ENCODE assay signal across 23 cellular contexts in genomic region chr3:53823956-53824320, GRCh38. TPM values are rescaled to one million over a fixed set of nuclear protein-coding genes. Genes with fewer than 3 reads are reported as not detected.
DNase-seq lines count a peak whose midpoint lies in the region; ATAC-seq and TF ChIP-seq lines count a peak whose summit lies in the region.
"Had no signal": no experiment of that assay in that cellular context is flagged by ENCODE, and none has a peak within 500 bp of the region (broad histone marks: within the 10 kb centered on the region; RNA-seq: fewer than 3 reads in every experiment).

No MANE protein-coding gene starts in this region.

- TF ChIP-seq CTCF in stomach (IDR thresholded peaks at IDR 0.05) (no peak), testis (IDR thresholded peaks at IDR 0.05) (no peak)

- POLR2A ChIA-PET in activated CD4-positive, alpha-beta T cell treated with anti-CD3 and anti-CD28 coated beads, Interleukin-2, amount 10 ng/mL, durations not matched to agents 7 days and 5 days (lab: Charles Lee): no interaction called here

- TF ChIP-seq EP300 in stomach (IDR thresholded peaks at IDR 0.05): no peak

- no peaks in the 10 kb centered on the region for H3K4me1 Mint-ChIP-seq in activated CD4-positive, alpha-beta T cell treated with anti-CD3 and anti-CD28 coated beads, Interleukin-2, amount 10 ng/mL, durations not matched to agents 7 days and 5 days
- H3K4me1 Mint-ChIP-seq in dendritic cell treated with granulocyte-macrophage colony-stimulating factor and Interleukin-4, amounts not matched to agents 40 ng/mL and 50 ng/mL, for 4 days (ENCODE audit: low read depth): peaks cover 25% of the 10 kb centered on the region
- H3K4me1 Mint-ChIP-seq: B cell had no signal

- no peak for DNase-seq in activated CD4-positive, alpha-beta T cell treated with anti-CD3 and anti-CD28 coated beads, Interleukin-2, amount 10 ng/mL, durations not matched to agents 7 days and 5 days
- DNase-seq in activated CD4-positive, alpha-beta T cell treated with anti-CD3 and anti-CD28 coated beads, Interleukin-2, amount 50 U/mL, for 1 hour: no peak
- DNase-seq in stomach (peak; percentile 8), testis (no peak), ureter (ENCODE audit: low spot score) (no peak)
- DNase-seq: Caco-2; CD8-positive, alpha-beta T cell; GF-D8; GOT3; HCEC 1CT; NCI-H1048; NCI-H1417; NCI-H1694; NCI-H2029 treated with DMSO at 0.1 percent for 48 hours; NCI-H510A; NCI-H69; SIG-M5 had no signal

- TF ChIP-seq POLR2A in stomach (IDR thresholded peaks at IDR 0.05) (no peak), testis (IDR thresholded peaks at IDR 0.05) (no peak)

- H3K36me3 ChIP-seq in mesodermal cell (ENCODE audit: control insufficient read depth, insufficient read depth, low read length): no peaks in the 10 kb centered on the region
- H3K36me3 ChIP-seq in stomach: peaks cover 9 to 50% (median 46%) of the 10 kb centered on the region in 4 donors
- no peaks in the 10 kb centered on the region for H3K36me3 ChIP-seq in testis (ENCODE audit: low read depth, missing control alignments)

- no peaks in the 10 kb centered on the region for H3K36me3 Mint-ChIP-seq in activated CD4-positive, alpha-beta T cell treated with anti-CD3 and anti-CD28 coated beads, Interleukin-2, amount 10 ng/mL, durations not matched to agents 7 days and 5 days (ENCODE audit: low read depth)
- peaks cover 14% of the 10 kb centered on the region for H3K36me3 Mint-ChIP-seq in dendritic cell treated with granulocyte-macrophage colony-stimulating factor and Interleukin-4, amounts not matched to agents 40 ng/mL and 50 ng/mL, for 4 days (ENCODE audit: low read depth)
- H3K36me3 Mint-ChIP-seq: CD8-positive, alpha-beta T cell had no signal

- H3K27ac Mint-ChIP-seq in activated CD4-positive, alpha-beta T cell treated with anti-CD3 and anti-CD28 coated beads, Interleukin-2, amount 10 ng/mL, durations not matched to agents 7 days and 5 days: peak overlapping the region; percentile 22
- H3K27ac Mint-ChIP-seq in dendritic cell treated with granulocyte-macrophage colony-stimulating factor and Interleukin-4, amounts not matched to agents 40 ng/mL and 50 ng/mL, for 4 days: peak overlapping the region; percentile 66
- H3K27ac Mint-ChIP-seq: B cell; CD8-positive, alpha-beta T cell had no signal

- peaks cover 8% of the 10 kb centered on the region for H3K4me1 ChIP-seq in mesodermal cell (ENCODE audit: control insufficient read depth, insufficient read depth, low read length, poor library complexity, severe bottlenecking)
- no peaks in the 10 kb centered on the region for H3K4me1 ChIP-seq in stomach
- no peaks in the 10 kb centered on the region for H3K4me1 ChIP-seq in testis

- WGBS in mesodermal cell (ENCODE audit: insufficient coverage in 2 of 2), 2 experiments: 60 to 72% methylated on average over 5 to 7 of the region's 7 CpGs
- WGBS in stomach, 5 donors: 75 to 79% (median 76%) methylated on average over 4 to 7 of the region's 7 CpGs
- WGBS in testis, 2 donors: 62 to 71% methylated on average over 3 to 7 of the region's 7 CpGs

- ATAC-seq in HG02870 (IDR thresholded peaks at IDR 0.05; ENCODE audit: unreplicated experiment): no peak
- ATAC-seq: CD8-positive, alpha-beta T cell had no signal

- no peak overlapping the region for H3K4me3 Mint-ChIP-seq in activated CD4-positive, alpha-beta T cell treated with anti-CD3 and anti-CD28 coated beads, Interleukin-2, amount 10 ng/mL, durations not matched to agents 7 days and 5 days
- H3K4me3 Mint-ChIP-seq in dendritic cell treated with granulocyte-macrophage colony-stimulating factor and Interleukin-4, amounts not matched to agents 40 ng/mL and 50 ng/mL, for 4 days: no peak overlapping the region
- H3K4me3 Mint-ChIP-seq: B cell; CD8-positive, alpha-beta T cell had no signal

- intact Hi-C loops in dendritic cell treated with granulocyte-macrophage colony-stimulating factor and Interleukin-4, amounts not matched to agents 40 ng/mL and 50 ng/mL, for 4 days (cut with micrococcal nuclease): no loop called here
- intact Hi-C loops in stomach (cut with DNase I; ENCODE audit: low total_unique reads): no loop called here
- intact Hi-C loops in testis (cut with DNase I; ENCODE audit: low total_unique reads): no loop called here

- CTCF ChIA-PET in activated CD4-positive, alpha-beta T cell treated with anti-CD3 and anti-CD28 coated beads, Interleukin-2, amount 10 ng/mL, durations not matched to agents 7 days and 5 days (lab: Charles Lee): no interaction called here

- no peaks in the 10 kb centered on the region for H3K27me3 ChIP-seq in stomach
- H3K27me3 ChIP-seq in testis: no peaks in the 10 kb centered on the region

- H3K9me3 Mint-ChIP-seq in activated CD4-positive, alpha-beta T cell treated with anti-CD3 and anti-CD28 coated beads, Interleukin-2, amount 10 ng/mL, durations not matched to agents 7 days and 5 days: no peaks in the 10 kb centered on the region
- H3K9me3 Mint-ChIP-seq in dendritic cell treated with granulocyte-macrophage colony-stimulating factor and Interleukin-4, amounts not matched to agents 40 ng/mL and 50 ng/mL, for 4 days: no peaks in the 10 kb centered on the region
- H3K9me3 Mint-ChIP-seq: CD8-positive, alpha-beta T cell had no signal

- H3K9me3 ChIP-seq in mesodermal cell (ENCODE audit: control insufficient read depth, low read length): no peaks in the 10 kb centered on the region
- H3K9me3 ChIP-seq in stomach: no peaks in the 10 kb centered on the region
- H3K9me3 ChIP-seq in testis: no peaks in the 10 kb centered on the region
- H3K9me3 ChIP-seq: Caco-2 had no signal

- H3K4me3 ChIP-seq in mesodermal cell (ENCODE audit: extremely low read depth, insufficient read depth, low read length, poor library complexity, severe bottlenecking): no peak overlapping the region
- H3K4me3 ChIP-seq in stomach: no peak overlapping the region
- H3K4me3 ChIP-seq in testis: peak overlapping the region in 1 of 2 donors; percentile 0

- peaks cover 15% of the 10 kb centered on the region for H3K27me3 Mint-ChIP-seq in activated CD4-positive, alpha-beta T cell treated with anti-CD3 and anti-CD28 coated beads, Interleukin-2, amount 10 ng/mL, durations not matched to agents 7 days and 5 days
- peaks cover 15% of the 10 kb centered on the region for H3K27me3 Mint-ChIP-seq in dendritic cell treated with granulocyte-macrophage colony-stimulating factor and Interleukin-4, amounts not matched to agents 40 ng/mL and 50 ng/mL, for 4 days
- H3K27me3 Mint-ChIP-seq: B cell had no signal

- H3K27ac ChIP-seq in mesodermal cell (ENCODE audit: low read depth, low read length, severe bottlenecking) (peak overlapping the region; percentile 62), stomach (no peak overlapping the region), testis (no peak overlapping the region)
- H3K27ac ChIP-seq: 22Rv1, C4-2B had no signal

RNA-seq across cellular contexts. Expression of gene CHDH, which starts 22.3 kb away (rescaled TPM):
- under 1 TPM; 0.40 to 0.79 TPM for total RNA-seq in activated CD4-positive, alpha-beta T cell treated with anti-CD3 and anti-CD28 coated beads, Interleukin-2, amount 10 ng/mL, durations not matched to agents 7 days and 5 days
- polyA plus RNA-seq in mesodermal cell (2013, experiment 1 of 2): 1.1 TPM
- polyA plus RNA-seq in mesodermal cell (2013, experiment 2 of 2): 0.81 TPM
- 100 to 1,000 TPM in 1 of 5 donors, 10 to 100 TPM in 2, 1 to 10 TPM in 2; 8.2 to 385 (median 13.4) TPM for total RNA-seq in stomach
- polyA plus RNA-seq in stomach: 1 to 10 TPM; 1.7 to 3.7 (median 3.4) TPM
- 10 to 100 TPM; 28.1 to 41.4 TPM for total RNA-seq in testis
- 13.5 TPM for polyA plus RNA-seq in testis (ENCODE audit: insufficient read depth, low read depth, low replicate concordance)
- 0.60 TPM for total RNA-seq in ureter
- total RNA-seq: CD8-positive, alpha-beta T cell had no signal

RNA-seq across cellular contexts. Expression of gene IL17RB, which starts 22.4 kb away (rescaled TPM):
- total RNA-seq in activated CD4-positive, alpha-beta T cell treated with anti-CD3 and anti-CD28 coated beads, Interleukin-2, amount 10 ng/mL, durations not matched to agents 7 days and 5 days: 1 to 10 TPM; 2.9 to 3.7 TPM
- polyA plus RNA-seq in mesodermal cell (2013, experiment 1 of 2): 1.2 TPM
- 0.71 TPM for polyA plus RNA-seq in mesodermal cell (2013, experiment 2 of 2)
- total RNA-seq in stomach (10 to 100 TPM in 1 of 5 donors, 1 to 10 TPM in 4; 2.5 to 34.2 (median 3.5) TPM), testis (10 to 100 TPM in 1 of 2 donors, 1 to 10 TPM in 1; 9.5 to 17.5 TPM), ureter (0.65 TPM)
- polyA plus RNA-seq in stomach (1 to 10 TPM in 2 of 3 donors, under 1 TPM in 1; 0.61 to 4.5 (median 3.1) TPM), testis (ENCODE audit: insufficient read depth, low read depth, low replicate concordance) (5.8 TPM)
- total RNA-seq: CD8-positive, alpha-beta T cell had no signal

RNA-seq across cellular contexts. Expression of gene ACTR8, which starts 58.0 kb away (rescaled TPM):
- total RNA-seq in activated CD4-positive, alpha-beta T cell treated with anti-CD3 and anti-CD28 coated beads, Interleukin-2, amount 10 ng/mL, durations not matched to agents 7 days and 5 days: 10 to 100 TPM; 35.2 to 39.9 TPM
- polyA plus RNA-seq in mesodermal cell (2013, experiment 1 of 2): 40.4 TPM
- 34.1 TPM for polyA plus RNA-seq in mesodermal cell (2013, experiment 2 of 2)
- 100 to 1,000 TPM in 1 of 5 donors, 10 to 100 TPM in 4; 12.5 to 171 (median 25.5) TPM for total RNA-seq in stomach
- 1 to 10 TPM; 6.7 to 9.6 (median 8.3) TPM for polyA plus RNA-seq in stomach
- total RNA-seq in testis: 10 to 100 TPM; 47.0 to 56.4 TPM
- 60.1 TPM for polyA plus RNA-seq in testis (ENCODE audit: insufficient read depth, low read depth, low replicate concordance)
- total RNA-seq in ureter: 29.6 TPM
